Comparison of ENCODE assay signal across 26 cellular contexts in genomic region chr7:157715938-157716280, GRCh38.
"Had no signal": no experiment of that assay in that cellular context is flagged by ENCODE, and none has a peak within 500 bp of the region (broad histone marks: within the 10 kb centered on the region; RNA-seq: fewer than 3 reads in every experiment).

No MANE protein-coding gene starts in this region.

- H3K4me1 ChIP-seq: colonic mucosa had no signal

- H3K9me3 Mint-ChIP-seq: activated CD4-positive, alpha-beta memory T cell treated with anti-CD3 and anti-CD28 coated beads, Interleukin-2, amount 10 ng/mL, durations not matched to agents 7 days and 5 days; activated CD4-positive, alpha-beta T cell treated with anti-CD3 and anti-CD28 coated beads, Interleukin-2, amount 10 ng/mL, durations not matched to agents 7 days and 5 days; activated naive CD4-positive, alpha-beta T cell treated with anti-CD3 and anti-CD28 coated beads, Interleukin-2, amount 50 U/mL, for 24 hours; activated T-cell treated with anti-CD3 and anti-CD28 coated beads, Interleukin-2, amount 50 U/mL, for 24 hours; activated T-cell treated with anti-CD3 and anti-CD28 coated beads, Interleukin-2, amount 50 U/mL, for 72 hours; T-helper 2 cell treated with Interferon-gamma antibody and Interleukin-4, amounts not matched to agents 5 μg/mL and 100 μg/mL, for 36 hours had no signal

- H3K9me3 ChIP-seq: colonic mucosa had no signal

- H3K27ac ChIP-seq: brain microvascular endothelial cell, colonic mucosa, WERI-Rb-1 had no signal

- H3K36me3 ChIP-seq: brain microvascular endothelial cell, colonic mucosa, WERI-Rb-1 had no signal

- H3K4me1 Mint-ChIP-seq: activated B cell treated with CpG ODN at 0.5 μM for 24 hours; activated CD4-positive, alpha-beta memory T cell treated with anti-CD3 and anti-CD28 coated beads, Interleukin-2, amount 10 ng/mL, durations not matched to agents 7 days and 5 days; activated CD4-positive, alpha-beta T cell treated with anti-CD3 and anti-CD28 coated beads, Interleukin-2, amount 10 ng/mL, durations not matched to agents 7 days and 5 days; activated naive CD4-positive, alpha-beta T cell treated with anti-CD3 and anti-CD28 coated beads, Interleukin-2, amount 50 U/mL, for 24 hours; endodermal cell; T-helper 17 cell had no signal

- H3K4me3 ChIP-seq: colonic mucosa had no signal

- H3K27me3 Mint-ChIP-seq: activated B cell treated with CpG ODN at 0.5 μM for 24 hours; activated CD4-positive, alpha-beta memory T cell treated with anti-CD3 and anti-CD28 coated beads, Interleukin-2, amount 10 ng/mL, durations not matched to agents 7 days and 5 days; activated CD4-positive, alpha-beta T cell treated with anti-CD3 and anti-CD28 coated beads, Interleukin-2, amount 10 ng/mL, durations not matched to agents 7 days and 5 days; activated naive CD4-positive, alpha-beta T cell treated with anti-CD3 and anti-CD28 coated beads, Interleukin-2, amount 50 U/mL, for 24 hours; activated T-cell treated with anti-CD3 and anti-CD28 coated beads, Interleukin-2, amount 50 U/mL, for 24 hours had no signal

- H3K36me3 Mint-ChIP-seq: activated naive CD4-positive, alpha-beta T cell treated with anti-CD3 and anti-CD28 coated beads, Interleukin-2, amount 50 U/mL, for 24 hours had no signal

- DNase-seq: activated B cell treated with CpG ODN at 0.5 μM for 24 hours; activated CD4-positive, alpha-beta memory T cell treated with anti-CD3 and anti-CD28 coated beads, Interleukin-2, amount 10 ng/mL, durations not matched to agents 7 days and 5 days; activated CD4-positive, alpha-beta T cell treated with anti-CD3 and anti-CD28 coated beads for 1 hour; activated CD4-positive, alpha-beta T cell treated with anti-CD3 and anti-CD28 coated beads for 4 hours; activated CD4-positive, alpha-beta T cell treated with anti-CD3 and anti-CD28 coated beads, Interleukin-2, amount 10 ng/mL, durations not matched to agents 7 days and 5 days; activated CD4-positive, alpha-beta T cell treated with anti-CD3 and anti-CD28 coated beads, Interleukin-2, amount 50 U/mL, for 4 hours; activated CD8-positive, alpha-beta memory T cell treated with anti-CD3 and anti-CD28 coated beads, Interleukin-2, amount 50 U/mL, for 48 hours; activated gamma-delta T cell; activated naive CD4-positive, alpha-beta T cell; activated T-cell treated with anti-CD3 and anti-CD28 coated beads for 4 hours; activated T-cell treated with anti-CD3 and anti-CD28 coated beads, Interleukin-2, amount 50 U/mL, for 24 hours; activated T-cell treated with anti-CD3 and anti-CD28 coated beads, Interleukin-2, amount 50 U/mL, for 72 hours; amniotic stem cell; anterior cingulate cortex; brain microvascular endothelial cell; caudate nucleus; colonic mucosa; effector CD8-positive, alpha-beta T cell; foreskin fibroblast; T-helper 1 cell; T-helper 17 cell; T1000; WERI-Rb-1 had no signal

- H3K27ac Mint-ChIP-seq: activated B cell treated with CpG ODN at 0.5 μM for 24 hours; activated CD4-positive, alpha-beta memory T cell treated with anti-CD3 and anti-CD28 coated beads, Interleukin-2, amount 10 ng/mL, durations not matched to agents 7 days and 5 days; activated CD4-positive, alpha-beta T cell treated with anti-CD3 and anti-CD28 coated beads, Interleukin-2, amount 10 ng/mL, durations not matched to agents 7 days and 5 days; activated naive CD4-positive, alpha-beta T cell treated with anti-CD3 and anti-CD28 coated beads, Interleukin-2, amount 50 U/mL, for 24 hours; activated T-cell treated with anti-CD3 and anti-CD28 coated beads, Interleukin-2, amount 50 U/mL, for 24 hours; activated T-cell treated with anti-CD3 and anti-CD28 coated beads, Interleukin-2, amount 50 U/mL, for 72 hours; endodermal cell; T-helper 17 cell; T-helper 2 cell treated with Interferon-gamma antibody and Interleukin-4, amounts not matched to agents 5 μg/mL and 100 μg/mL, for 36 hours had no signal

- H3K27me3 ChIP-seq: brain microvascular endothelial cell, colonic mucosa had no signal

- H3K4me3 Mint-ChIP-seq: activated B cell treated with CpG ODN at 0.5 μM for 24 hours; activated CD4-positive, alpha-beta memory T cell treated with anti-CD3 and anti-CD28 coated beads, Interleukin-2, amount 10 ng/mL, durations not matched to agents 7 days and 5 days; activated CD4-positive, alpha-beta T cell treated with anti-CD3 and anti-CD28 coated beads, Interleukin-2, amount 10 ng/mL, durations not matched to agents 7 days and 5 days; activated naive CD4-positive, alpha-beta T cell treated with anti-CD3 and anti-CD28 coated beads, Interleukin-2, amount 50 U/mL, for 24 hours; activated T-cell treated with anti-CD3 and anti-CD28 coated beads, Interleukin-2, amount 50 U/mL, for 24 hours; activated T-cell treated with anti-CD3 and anti-CD28 coated beads, Interleukin-2, amount 50 U/mL, for 72 hours; endodermal cell; T-helper 17 cell; T-helper 2 cell treated with Interferon-gamma antibody and Interleukin-4, amounts not matched to agents 5 μg/mL and 100 μg/mL, for 36 hours had no signal
